In genomic region chr2:23954325-23955014, GRCh38 we compare ENCODE assay signal across 22 cellular contexts. TPM values are rescaled to one million over a fixed set of nuclear protein-coding genes. Genes with fewer than 3 reads are reported as not detected.
DNase-seq lines count a peak whose midpoint lies in the region; TF ChIP-seq lines count a peak whose summit lies in the region.
"Had no signal": no experiment of that assay in that cellular context is flagged by ENCODE, and none has a peak within 500 bp of the region (broad histone marks: within the 10 kb centered on the region; RNA-seq: fewer than 3 reads in every experiment).

No MANE protein-coding gene starts in this region.

- H2BK5ac ChIP-seq in mesenchymal stem cell (ENCODE audit: low read depth, low read length, poor library complexity, severe bottlenecking), result no peak overlapping the region

- H3K36me3 ChIP-seq in GM23248 (ENCODE audit: low read depth) (no peaks in the 10 kb centered on the region), mesenchymal stem cell (ENCODE audit: control insufficient read depth in 1 of 2, insufficient read depth in 2 of 2, low read depth in 1 of 2, low read length in 2 of 2) (peaks cover 1 to 2% of the 10 kb centered on the region in 2 experiments)
- H3K36me3 ChIP-seq: ovary, sigmoid colon had no signal

- no peak overlapping the region for H3K23ac ChIP-seq in mesenchymal stem cell (ENCODE audit: low read length in 2 of 2)

- H3K79me1 ChIP-seq in mesenchymal stem cell (replicated peaks; ENCODE audit: low read length, poor library complexity, severe bottlenecking), result peaks cover 14% of the 10 kb centered on the region

- no peak overlapping the region for H3K18ac ChIP-seq in mesenchymal stem cell (ENCODE audit: low read depth in 1 of 2, low read length in 2 of 2)

- H3K9ac ChIP-seq in GM23248, result peak overlapping the region; percentile 41; the same call in 1 of the 2 replicates
- H3K9ac ChIP-seq in mesenchymal stem cell (ENCODE audit: low read length), result peak overlapping the region; percentile 54

- H3K79me2 ChIP-seq in GM23248 (ENCODE audit: insufficient read depth), result peaks cover 56% of the 10 kb centered on the region

- TF ChIP-seq CTCF in AG09319 (IDR thresholded peaks at IDR 0.05; ENCODE audit: low read depth, low read length), result peak; percentile 22

- H2BK120ac ChIP-seq in mesenchymal stem cell (ENCODE audit: low read depth, low read length), result no peak overlapping the region

- no peak for DNase-seq in AG09319 (ENCODE audit: extremely low read depth, low read depth)
- peak; percentile 50 for DNase-seq in GM23248
- peak; percentile 4 for DNase-seq in astrocyte of the hippocampus (ENCODE audit: low read depth, low spot score)
- DNase-seq in mesenchymal stem cell, result no peak
- DNase-seq in activated naive CD4-positive, alpha-beta T cell treated with Interleukin-2 at 50 U/mL for 16 hours, result no peak
- no peak for DNase-seq in iPS-NIHi7 (ENCODE audit: extremely low spot score)
- DNase-seq in SW480 (ENCODE audit: low spot score), result no peak
- DNase-seq: activated effector memory CD4-positive, alpha-beta T cell treated with anti-CD3 and anti-CD28 coated beads, Interleukin-2, amount 50 U/mL, for 16 hours; central memory CD4-positive, alpha-beta T cell; DND-41; dorsolateral prefrontal cortex; IMR-90; kidney glomerular epithelial cell; mesendoderm; natural killer cell; NCI-H146; NCI-H526 treated with DMSO at 0.1 percent for 48 hours; ovary; sigmoid colon; testis had no signal

- no peaks in the 10 kb centered on the region for H3K27me3 ChIP-seq in GM23248 (replicated peaks; ENCODE audit: insufficient read depth)
- no peaks in the 10 kb centered on the region for H3K27me3 ChIP-seq in mesenchymal stem cell (ENCODE audit: control insufficient read depth in 1 of 2, insufficient read depth in 1 of 2, low read length in 2 of 2)
- H3K27me3 ChIP-seq: dorsolateral prefrontal cortex, gastroesophageal sphincter, ovary, sigmoid colon, testis had no signal

- H3F3A ChIP-seq in GM23248 (ENCODE audit: insufficient read depth), result 0 out of 2 replicates have a peak, but pooled peaks cover 7% of the 10 kb centered on the region

- H4K20me1 ChIP-seq in GM23248 (ENCODE audit: insufficient read depth), result no peaks in the 10 kb centered on the region

- H3K9me3 ChIP-seq in GM23248 (ENCODE audit: low read depth), result no peaks in the 10 kb centered on the region
- H3K9me3 ChIP-seq in mesenchymal stem cell (ENCODE audit: control insufficient read depth, low read length), result no peaks in the 10 kb centered on the region
- H3K9me3 ChIP-seq: gastroesophageal sphincter, ovary, sigmoid colon, testis had no signal

- H2BK12ac ChIP-seq in mesenchymal stem cell (ENCODE audit: low read length in 2 of 2), result no peak overlapping the region

- H3K9me2 ChIP-seq in GM23248 (ENCODE audit: insufficient read depth), result no peaks in the 10 kb centered on the region

- H3K4me2 ChIP-seq in GM23248 (ENCODE audit: unreplicated experiment) (peak overlapping the region; percentile 40), mesenchymal stem cell (ENCODE audit: low read length, poor library complexity, severe bottlenecking) (no peak overlapping the region)

- no peak overlapping the region for H4K91ac ChIP-seq in mesenchymal stem cell (ENCODE audit: low read length)

- WGBS in GM23248 (ENCODE audit: low coverage in 1 of 2, low lambda C conversion rate in 2 of 2, missing lambda C conversion rate in 2 of 2), 2 experiments, result 48 to 53% methylated on average over 6 of the region's 6 CpGs
- WGBS in mesenchymal stem cell, result 94% methylated on average over 6 of the region's 6 CpGs

- peak overlapping the region; percentile 23; the same call in 1 of the 2 replicates for H3K27ac ChIP-seq in GM23248
- no peak overlapping the region for H3K27ac ChIP-seq in mesenchymal stem cell (ENCODE audit: low read length, poor library complexity, severe bottlenecking)
- H3K27ac ChIP-seq: dorsolateral prefrontal cortex, HL-60, ovary, sigmoid colon, testis had no signal

- in situ Hi-C loops in GM23248 (cut with MboI), result no loop called here

- no peak overlapping the region for H2BK15ac ChIP-seq in mesenchymal stem cell (ENCODE audit: low read depth, poor library complexity, severe bottlenecking)

- H3K4me1 ChIP-seq in GM23248 (ENCODE audit: insufficient read depth), result no peaks in the 10 kb centered on the region
- H3K4me1 ChIP-seq in mesenchymal stem cell (ENCODE audit: control insufficient read depth, insufficient read depth, low read depth, low read length), result peaks cover 4% of the 10 kb centered on the region
- H3K4me1 ChIP-seq: testis had no signal

- no peak overlapping the region for H2AK5ac ChIP-seq in mesenchymal stem cell (ENCODE audit: low read length, severe bottlenecking)

- H4K8ac ChIP-seq in mesenchymal stem cell (ENCODE audit: low read length), result no peak overlapping the region

- 0 out of 2 replicates have a peak overlapping the region, but pooled peaks have one; percentile 52 for H2AFZ ChIP-seq in GM23248
- no peak overlapping the region for H2AFZ ChIP-seq in mesenchymal stem cell (ENCODE audit: low read depth, low read length)

- no peak overlapping the region for H3K14ac ChIP-seq in mesenchymal stem cell (ENCODE audit: low read length in 2 of 2)

- H3K4ac ChIP-seq in mesenchymal stem cell (ENCODE audit: low read depth in 1 of 2, low read length in 2 of 2), result no peak overlapping the region

- H3K4me3 ChIP-seq in GM23248 (peak overlapping the region; percentile 66), mesenchymal stem cell (ENCODE audit: insufficient read depth in 1 of 2, low read depth in 1 of 2, low read length in 2 of 2) (peak overlapping the region in 1 of 2 experiments; percentile 66)
- H3K4me3 ChIP-seq: gastroesophageal sphincter, ovary, sigmoid colon, testis had no signal

RNA-seq across cellular contexts. Expression of gene UBXN2A, which starts 14.2 kb away (rescaled TPM):
- 11.9 and 17.2 TPM in 2 replicates for total RNA-seq in GM23248 (2014; rRNA removed; shearing (Covaris generic))
- 16.3 and 18.0 TPM in 2 replicates for polyA plus RNA-seq in GM23248 (2016; fragmentation: Nextera tagmentation; extraction: Ambion mirVana)
- 15.2 TPM for polyA plus RNA-seq in mesenchymal stem cell (2013, experiment 1 of 2)
- 14.4 TPM for polyA plus RNA-seq in mesenchymal stem cell (2013, experiment 2 of 2)

RNA-seq across cellular contexts. Expression of gene ATAD2B, which starts 27.5 kb away (rescaled TPM):
- 6.7 and 10.9 TPM in 2 replicates for total RNA-seq in GM23248 (2014; rRNA removed; shearing (Covaris generic))
- polyA plus RNA-seq in GM23248 (2016; fragmentation: Nextera tagmentation; extraction: Ambion mirVana), result 4.1 and 4.8 TPM in 2 replicates
- polyA plus RNA-seq in mesenchymal stem cell (2013, experiment 1 of 2), result 2.3 TPM
- polyA plus RNA-seq in mesenchymal stem cell (2013, experiment 2 of 2), result 2.2 TPM

RNA-seq across cellular contexts. Expression of gene MFSD2B, which starts 55.4 kb away (rescaled TPM):
- total RNA-seq in GM23248 (2014; rRNA removed; shearing (Covaris generic)), result under 0.01 TPM in 2 replicates
- 0.58 TPM in 1 of 2 replicates, not detected in the other for polyA plus RNA-seq in GM23248 (2016; fragmentation: Nextera tagmentation; extraction: Ambion mirVana)
- polyA plus RNA-seq in mesenchymal stem cell (2013, experiment 1 of 2), result 0.15 TPM
- 0.11 TPM for polyA plus RNA-seq in mesenchymal stem cell (2013, experiment 2 of 2)
- total RNA-seq: IMR-90, sigmoid colon had no signal

Comparison
In these comparisons a context has a peak if more than half of its experiments do, and no peak if none do; other contexts are left out.
1. DNase-seq: peak in GM23248 (single experiment) and astrocyte of the hippocampus (single experiment); none in AG09319 (single experiment), mesenchymal stem cell (single experiment), activated naive CD4-positive, alpha-beta T cell treated with Interleukin-2 at 50 U/mL for 16 hours (single experiment), iPS-NIHi7 (single experiment) and SW480 (single experiment).